In genomic region chr6:1579096-1579495, GRCh38 we compare ENCODE assay signal across 28 cellular contexts. TPM values are rescaled to one million over a fixed set of nuclear protein-coding genes. Genes with fewer than 3 reads are reported as not detected.
"Had no signal": no experiment of that assay in that cellular context is flagged by ENCODE, and none has a peak within 500 bp of the region (broad histone marks: within the 10 kb centered on the region; RNA-seq: fewer than 3 reads in every experiment).

No MANE protein-coding gene starts in this region.

- H3K27ac ChIP-seq: brain microvascular endothelial cell, cardiac muscle cell, RWPE1 had no signal

- DNase-seq: activated CD4-positive, alpha-beta T cell treated with anti-CD3 and anti-CD28 coated beads, Interleukin-2, amount 10 ng/mL, durations not matched to agents 24 days and 14 days; activated CD4-positive, alpha-beta T cell treated with anti-CD3 and anti-CD28 coated beads, Interleukin-2, amount 50 U/mL, for 4 hours; activated CD8-positive, alpha-beta T cell treated with anti-CD3 and anti-CD28 coated beads for 36 hours; activated effector memory CD4-positive, alpha-beta T cell treated with anti-CD3 and anti-CD28 coated beads, Interleukin-2, amount 50 U/mL, for 16 hours; activated naive CD4-positive, alpha-beta T cell; activated naive CD4-positive, alpha-beta T cell treated with anti-CD3 and anti-CD28 coated beads, Interleukin-2, amount 50 U/mL, for 16 hours; activated naive CD8-positive, alpha-beta T cell treated with anti-CD3 and anti-CD28 coated beads for 36 hours; activated T-cell treated with anti-CD3 and anti-CD28 coated beads, Interleukin-2, amount 50 U/mL, for 1 hour; activated T-cell treated with anti-CD3 and anti-CD28 coated beads, Interleukin-2, amount 50 U/mL, for 72 hours; amniotic stem cell; aorta; brain microvascular endothelial cell; NCI-H1105; NCI-H1417 treated with DMSO at 0.1 percent for 48 hours; NCI-H187 treated with DMSO at 0.1 percent for 48 hours; NCI-H2081; NCI-H2171 treated with DMSO at 0.1 percent for 48 hours; NCI-H226; NCI-H446 treated with DMSO at 0.1 percent for 48 hours; NCI-H524 treated with DMSO at 0.1 percent for 48 hours; SIG-M5; T1000 had no signal

- H3K4me3 ChIP-seq: cardiac muscle cell, K562 had no signal

- H3K27me3 ChIP-seq: brain microvascular endothelial cell, cardiac muscle cell had no signal

- H3K36me3 ChIP-seq: brain microvascular endothelial cell, cardiac muscle cell had no signal

RNA-seq across cellular contexts. Expression of gene FOXC1, which starts 30.6 kb away (rescaled TPM):
- total RNA-seq: activated naive CD8-positive, alpha-beta T cell treated with anti-CD3 and anti-CD28 coated beads for 36 hours; activated T-helper 17 cell treated with anti-CD3 and anti-CD28 coated beads, Interleukin-2, amount 50 U/mL, for 72 hours; K562; T-helper 1 cell treated with Interleukin-12 subunit alpha and Interleukin-12 subunit beta and Interleukin-4 antibody, amounts not matched to agents 30 ng/mL and 1 ng/mL, for 36 hours; T-helper 2 cell treated with Interferon-gamma antibody and Interleukin-4, amounts not matched to agents 100 ng/mL and 5 ng/mL, for 36 hours had no signal
- polyA plus RNA-seq: K562 had no signal
